ENCODE assay signal across 31 cellular contexts in genomic region chr6:718345-718744, GRCh38.
"Had no signal": no experiment of that assay in that cellular context is flagged by ENCODE, and none has a peak within 500 bp of the region (broad histone marks: within the 10 kb centered on the region; RNA-seq: fewer than 3 reads in every experiment).

No MANE protein-coding gene starts in this region.

- H3K36me3 Mint-ChIP-seq: activated CD4-positive, alpha-beta memory T cell treated with anti-CD3 and anti-CD28 coated beads for 36 hours; activated naive CD8-positive, alpha-beta T cell had no signal

- H3K36me3 ChIP-seq: brain microvascular endothelial cell, esophagus muscularis mucosa, gastrocnemius medialis, heart left ventricle, WERI-Rb-1 had no signal

- H3K9me3 ChIP-seq: esophagus muscularis mucosa, gastrocnemius medialis, heart left ventricle had no signal

- DNase-seq: activated CD4-positive, alpha-beta memory T cell treated with anti-CD3 and anti-CD28 coated beads for 36 hours; activated CD4-positive, alpha-beta T cell treated with anti-CD3 and anti-CD28 coated beads for 36 hours; activated CD4-positive, alpha-beta T cell treated with anti-CD3 and anti-CD28 coated beads, Interleukin-2, amount 10 ng/mL, durations not matched to agents 24 days and 14 days; activated CD4-positive, CD25-positive, alpha-beta regulatory T cell; activated CD4-positive, CD25-positive, alpha-beta regulatory T cell treated with anti-CD3 and anti-CD28 coated beads, Interleukin-2, amount 50 U/mL, for 72 hours; activated CD8-positive, alpha-beta memory T cell treated with anti-CD3 and anti-CD28 coated beads for 24 hours; activated effector memory CD4-positive, alpha-beta T cell treated with Interleukin-2 at 50 U/mL for 16 hours; activated gamma-delta T cell treated with Interleukin-2 at 50 U/mL for 16 hours; activated naive CD4-positive, alpha-beta T cell treated with anti-CD3 and anti-CD28 coated beads, Interleukin-2, amount 50 U/mL, for 16 hours; activated naive CD4-positive, alpha-beta T cell treated with Interleukin-2 at 50 U/mL for 16 hours; activated T-cell treated with anti-CD3 and anti-CD28 coated beads, Interleukin-2, amount 50 U/mL, for 4 hours; amniotic stem cell; anterior cingulate cortex; brain microvascular endothelial cell; dorsolateral prefrontal cortex; effector memory CD4-positive, alpha-beta T cell; erythroblast; foreskin keratinocyte; gastrocnemius medialis; glutamatergic neuron; heart left ventricle; T-helper 17 cell; T1000; WERI-Rb-1 had no signal

- H3K4me1 ChIP-seq: foreskin keratinocyte, gastrocnemius medialis had no signal

- H3K9me3 Mint-ChIP-seq: activated CD4-positive, alpha-beta memory T cell treated with anti-CD3 and anti-CD28 coated beads for 36 hours; activated CD4-positive, alpha-beta T cell treated with anti-CD3 and anti-CD28 coated beads, Interleukin-2, amount 10 ng/mL, durations not matched to agents 24 days and 14 days; activated T-cell treated with anti-CD3 and anti-CD28 coated beads, Interleukin-2, amount 50 U/mL, for 4 hours; activated T-helper 17 cell treated with anti-CD3 and anti-CD28 coated beads, Interleukin-2, amount 50 U/mL, for 72 hours; central memory CD8-positive, alpha-beta T cell; dendritic cell treated with granulocyte-macrophage colony-stimulating factor and Interleukin-4, amounts not matched to agents 40 ng/mL and 50 ng/mL, for 4 days; T-helper 2 cell treated with Interferon-gamma antibody and Interleukin-4, amounts not matched to agents 5 μg/mL and 100 μg/mL, for 36 hours had no signal

- H3K4me1 Mint-ChIP-seq: activated CD4-positive, alpha-beta T cell treated with anti-CD3 and anti-CD28 coated beads for 36 hours; activated T-helper 17 cell treated with anti-CD3 and anti-CD28 coated beads, Interleukin-2, amount 50 U/mL, for 72 hours; central memory CD8-positive, alpha-beta T cell had no signal

- ATAC-seq: activated CD4-positive, alpha-beta T cell treated with anti-CD3 and anti-CD28 coated beads for 36 hours; activated T-cell treated with anti-CD3 and anti-CD28 coated beads, Interleukin-2, amount 50 U/mL, for 4 hours; activated T-helper 17 cell treated with anti-CD3 and anti-CD28 coated beads, Interleukin-2, amount 50 U/mL, for 72 hours; foreskin keratinocyte; gastrocnemius medialis; heart left ventricle; T-helper 17 cell had no signal

- H3K27ac Mint-ChIP-seq: activated CD4-positive, alpha-beta memory T cell treated with anti-CD3 and anti-CD28 coated beads for 36 hours; activated CD4-positive, alpha-beta T cell treated with anti-CD3 and anti-CD28 coated beads for 36 hours; activated CD4-positive, alpha-beta T cell treated with anti-CD3 and anti-CD28 coated beads, Interleukin-2, amount 10 ng/mL, durations not matched to agents 24 days and 14 days; activated naive CD8-positive, alpha-beta T cell; activated T-helper 17 cell treated with anti-CD3 and anti-CD28 coated beads, Interleukin-2, amount 50 U/mL, for 72 hours; dendritic cell treated with granulocyte-macrophage colony-stimulating factor and Interleukin-4, amounts not matched to agents 40 ng/mL and 50 ng/mL, for 4 days; T-helper 17 cell had no signal

- H3K4me3 Mint-ChIP-seq: activated CD4-positive, alpha-beta memory T cell treated with anti-CD3 and anti-CD28 coated beads for 36 hours; activated CD4-positive, alpha-beta T cell treated with anti-CD3 and anti-CD28 coated beads for 36 hours; activated CD4-positive, alpha-beta T cell treated with anti-CD3 and anti-CD28 coated beads, Interleukin-2, amount 10 ng/mL, durations not matched to agents 24 days and 14 days; activated naive CD8-positive, alpha-beta T cell; activated T-cell treated with anti-CD3 and anti-CD28 coated beads, Interleukin-2, amount 50 U/mL, for 4 hours; activated T-helper 17 cell treated with anti-CD3 and anti-CD28 coated beads, Interleukin-2, amount 50 U/mL, for 72 hours; central memory CD8-positive, alpha-beta T cell; dendritic cell treated with granulocyte-macrophage colony-stimulating factor and Interleukin-4, amounts not matched to agents 40 ng/mL and 50 ng/mL, for 4 days; T-helper 17 cell; T-helper 2 cell treated with Interferon-gamma antibody and Interleukin-4, amounts not matched to agents 5 μg/mL and 100 μg/mL, for 36 hours had no signal

- H3K4me3 ChIP-seq: coronary artery, dorsolateral prefrontal cortex, esophagus muscularis mucosa, gastrocnemius medialis, heart left ventricle had no signal

- H3K27ac ChIP-seq: brain microvascular endothelial cell, coronary artery, dorsolateral prefrontal cortex, esophagus muscularis mucosa, foreskin keratinocyte, gastrocnemius medialis, heart left ventricle, WERI-Rb-1 had no signal

- H3K27me3 Mint-ChIP-seq: activated CD4-positive, alpha-beta T cell treated with anti-CD3 and anti-CD28 coated beads, Interleukin-2, amount 10 ng/mL, durations not matched to agents 24 days and 14 days; activated T-helper 17 cell treated with anti-CD3 and anti-CD28 coated beads, Interleukin-2, amount 50 U/mL, for 72 hours; central memory CD8-positive, alpha-beta T cell had no signal

- H3K27me3 ChIP-seq: brain microvascular endothelial cell, dorsolateral prefrontal cortex, esophagus muscularis mucosa, foreskin keratinocyte, gastrocnemius medialis, heart left ventricle had no signal
